In the genomic region with DNA sequence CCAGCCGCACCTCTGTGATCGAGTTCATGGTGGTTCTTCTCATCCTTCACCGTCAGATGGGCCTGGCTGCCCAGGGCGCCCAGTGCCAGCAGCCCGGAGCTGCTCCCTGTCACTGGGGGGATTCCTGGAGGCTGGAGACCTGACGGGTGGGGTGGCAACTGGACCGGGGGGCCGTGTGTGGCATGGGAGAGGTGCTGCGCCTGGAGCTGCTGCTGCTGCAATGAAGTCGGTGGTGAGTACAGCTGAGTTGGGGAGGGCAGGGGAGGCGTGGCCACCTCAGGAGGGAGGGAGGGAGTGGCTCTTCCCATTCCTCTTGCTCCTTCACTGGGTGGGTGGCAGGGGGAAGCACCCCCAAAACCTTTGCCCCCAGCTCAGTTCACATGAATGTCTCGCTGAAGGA, we compare ENCODE assay signal across 14 cellular contexts. TPM values are rescaled to one million over a fixed set of nuclear protein-coding genes. Genes with fewer than 3 reads are reported as not detected.
DNase-seq lines count a peak whose midpoint lies in the region; ATAC-seq, FAIRE-seq and TF ChIP-seq lines count a peak whose summit lies in the region.
"Had no signal": no experiment of that assay in that cellular context is flagged by ENCODE, and none has a peak within 500 bp of the region (broad histone marks: within the 10 kb centered on the region; RNA-seq: fewer than 3 reads in every experiment).

No MANE protein-coding gene starts in this region.

- no peak for TF ChIP-seq CTCF in 22Rv1 (IDR thresholded peaks at IDR 0.05)
- TF ChIP-seq CTCF in H9 (conservative IDR thresholded peaks at IDR 0.05), result no peak
- no peak for TF ChIP-seq CTCF in VCaP (conservative IDR thresholded peaks at IDR 0.05)
- TF ChIP-seq CTCF in upper lobe of right lung (IDR thresholded peaks at IDR 0.05), result no peak

- H3K9me3 Mint-ChIP-seq in H9, result no peaks in the 10 kb centered on the region
- H3K9me3 Mint-ChIP-seq: CD4-positive, alpha-beta T cell had no signal

- no peak overlapping the region for H3K4ac ChIP-seq in H9 (ENCODE audit: low read depth, low read length)

- no peak overlapping the region for H3K23ac ChIP-seq in H9 (ENCODE audit: insufficient read length, low read depth, low read length)

- no peak overlapping the region for H3K14ac ChIP-seq in H9 (ENCODE audit: insufficient read depth, low read length)

- no peaks in the 10 kb centered on the region for H3K79me1 ChIP-seq in H9 (ENCODE audit: insufficient read depth, low read depth, low read length, poor library complexity, severe bottlenecking)

- no peak overlapping the region for H4K5ac ChIP-seq in H9 (ENCODE audit: insufficient read length, low read depth, low read length)

- no peak overlapping the region for H3K9ac ChIP-seq in H9 (ENCODE audit: extremely low read depth, insufficient read length, low read length)
- H3K9ac ChIP-seq: BLaER1 treated with 17β-estradiol and CSF1 and Interleukin-3, amounts not matched to agents 10 nM and 100 nM had no signal

- no peak for ATAC-seq in upper lobe of right lung
- ATAC-seq: HCT116 had no signal

- H3T11ph ChIP-seq in H9 (ENCODE audit: low read length), result no peak overlapping the region

- H3K27ac ChIP-seq in 22Rv1 (peak overlapping the region; percentile 56), H9 (ENCODE audit: insufficient read length, low read depth, low read length) (no peak overlapping the region), VCaP (peak overlapping the region; percentile 51), small intestine (ENCODE audit: low read depth in 1 of 2, low read length in 1 of 2) (no peak overlapping the region), upper lobe of right lung (no peak overlapping the region)
- H3K27ac ChIP-seq: BLaER1 treated with 17β-estradiol and CSF1 and Interleukin-3, amounts not matched to agents 10 nM and 100 nM had no signal

- H4K20me1 ChIP-seq in H9 (ENCODE audit: control insufficient read depth, insufficient read depth, insufficient read length), result no peaks in the 10 kb centered on the region

- intact Hi-C loops in upper lobe of right lung (cut with DNase I), result no loop called here

- H3K27me3 ChIP-seq in H9 (ENCODE audit: insufficient read depth, low read length) (no peaks in the 10 kb centered on the region), small intestine (ENCODE audit: control insufficient read depth in 2 of 2, insufficient read depth in 2 of 2, low read length in 2 of 2) (no peaks in the 10 kb centered on the region), upper lobe of right lung (no peaks in the 10 kb centered on the region)

- H2BK12ac ChIP-seq in H9 (ENCODE audit: insufficient read length, low read depth, low read length), result no peak overlapping the region

- no peaks in the 10 kb centered on the region for H3K27me3 Mint-ChIP-seq in H9 (ENCODE audit: low read depth)
- H3K27me3 Mint-ChIP-seq: CD4-positive, alpha-beta T cell had no signal

- no CpG with 5 or more reads among the region's 12 CpGs for WGBS in H9 (ENCODE audit: extremely low coverage, insufficient read length, low lambda C conversion rate)
- 63 to 84% (median 75%) methylated on average over 12 of the region's 12 CpGs for WGBS in small intestine, 3 donors

- peaks cover 13 to 85% (median 76%) of the 10 kb centered on the region in 3 experiments; a peak in 6 of 7 replicates for H3K36me3 Mint-ChIP-seq in H9 (ENCODE audit: insufficient read depth in 1 of 3, low read depth in 3 of 3)

- H4K91ac ChIP-seq in H9 (ENCODE audit: insufficient read length, low read depth, low read length), result no peak overlapping the region

- H2AFZ ChIP-seq in H9 (ENCODE audit: low read length), result no peak overlapping the region

- H3K4me1 ChIP-seq in H9 (ENCODE audit: insufficient read depth, low read length) (no peaks in the 10 kb centered on the region), small intestine (ENCODE audit: control insufficient read depth in 2 of 2, insufficient read depth in 1 of 2, low read depth in 1 of 2, low read length in 1 of 2) (peaks cover 0 to 17% of the 10 kb centered on the region in 2 donors), upper lobe of right lung (peaks cover 25% of the 10 kb centered on the region)

- no peaks in the 10 kb centered on the region for H3K23me2 ChIP-seq in H9 (ENCODE audit: insufficient read length, low read depth, low read length, poor library complexity, severe bottlenecking)

- no peak overlapping the region for H2BK15ac ChIP-seq in H9 (ENCODE audit: low read depth, low read length)

- no peak overlapping the region for H3K18ac ChIP-seq in H9 (ENCODE audit: insufficient read length, low read depth, low read length)

- H3K36me3 ChIP-seq in small intestine (ENCODE audit: control insufficient read depth in 2 of 2, insufficient read depth in 2 of 2, low read length in 2 of 2), result peaks cover 8 to 12% of the 10 kb centered on the region in 2 donors
- H3K36me3 ChIP-seq in upper lobe of right lung, result peaks cover 94% of the 10 kb centered on the region

- H3K27ac Mint-ChIP-seq in H9, result peak overlapping the region in 2 of 3 experiments; percentile 34 to 42; a peak in 1 of 7 replicates

- no peak overlapping the region for H4K8ac ChIP-seq in H9 (replicated peaks; ENCODE audit: insufficient read length, low read depth, low read length)

- H3K4me2 ChIP-seq in H9 (ENCODE audit: insufficient read depth, insufficient read length, low read length), result no peak overlapping the region
- H3K4me2 ChIP-seq: BLaER1 treated with 17β-estradiol and CSF1 and Interleukin-3, amounts not matched to agents 10 nM and 100 nM had no signal

- H3K79me2 ChIP-seq in H9 (ENCODE audit: insufficient read depth, low read length), result no peaks in the 10 kb centered on the region

- DNase-seq in H9, result no peak
- peak; percentile 12 for DNase-seq in small intestine
- DNase-seq in upper lobe of right lung, result no peak
- no peak for DNase-seq in KG1 (lab: John Stamatoyannopoulos, UW)
- DNase-seq in stimulated activated CD4-positive, alpha-beta T cell treated with anti-CD3 and anti-CD28 coated beads, Interleukin-2, amount 100 ng/mL, for 48 hours, result no peak
- DNase-seq: ACHN; Calu3; CD4-positive, alpha-beta T cell; DMS 273 treated with DMSO at 0.1 percent for 48 hours had no signal

- H2BK5ac ChIP-seq in H9 (ENCODE audit: insufficient read length, low read length), result no peak overlapping the region

- H3K4me3 Mint-ChIP-seq in H9, result no peak overlapping the region
- H3K4me3 Mint-ChIP-seq: CD4-positive, alpha-beta T cell had no signal

- H2BK120ac ChIP-seq in H9 (ENCODE audit: low read depth, low read length, poor library complexity, severe bottlenecking), result no peak overlapping the region

- no peak overlapping the region for H3K56ac ChIP-seq in H9 (ENCODE audit: insufficient read length, low read depth, low read length)

- no peak overlapping the region for H2AK5ac ChIP-seq in H9 (ENCODE audit: insufficient read length, low read length)

- no peak overlapping the region for H2BK20ac ChIP-seq in H9 (ENCODE audit: low read depth, low read length, poor library complexity, severe bottlenecking)

- peaks cover 4 to 15% of the 10 kb centered on the region in 2 experiments; a peak in 2 of 4 replicates for H3K4me1 Mint-ChIP-seq in H9

- no peak overlapping the region for H3K4me3 ChIP-seq in small intestine (ENCODE audit: low read depth in 1 of 2, low read length in 2 of 2)
- no peak overlapping the region for H3K4me3 ChIP-seq in upper lobe of right lung
- H3K4me3 ChIP-seq: BLaER1 treated with 17β-estradiol and CSF1 and Interleukin-3, amounts not matched to agents 10 nM and 100 nM had no signal

- FAIRE-seq in small intestine (lab: Jason Lieb, UNC), result no peak
- FAIRE-seq: H1 had no signal

- H3K9me3 ChIP-seq in H9 (ENCODE audit: control insufficient read depth, low read depth, low read length), result no peaks in the 10 kb centered on the region
- H3K9me3 ChIP-seq in small intestine (ENCODE audit: control insufficient read depth, low read depth), result no peaks in the 10 kb centered on the region
- H3K9me3 ChIP-seq in upper lobe of right lung, result no peaks in the 10 kb centered on the region
- H3K9me3 ChIP-seq: BLaER1 treated with 17β-estradiol and CSF1 and Interleukin-3, amounts not matched to agents 10 nM and 100 nM had no signal

RNA-seq across cellular contexts. Expression of gene TLE3, which starts 31.7 kb away (rescaled TPM):
- total RNA-seq in H9 (2021), result 91.3 and 98.2 TPM in 2 replicates
- 10 to 100 TPM; 14.3 to 22.2 (median 14.6) TPM for polyA plus RNA-seq in small intestine
- 58.8 TPM for total RNA-seq in upper lobe of right lung

Comparison
In these comparisons a context has a peak if more than half of its experiments do, and no peak if none do; other contexts are left out.
1. H3K27ac ChIP-seq: peak in 22Rv1 (single experiment) and VCaP (single experiment); none in H9 (single experiment), small intestine (0 of 2) and upper lobe of right lung (single experiment).